In genomic region chr12:15710860-15711510, GRCh38 we compare ENCODE assay signal across 23 cellular contexts.
"Had no signal": no experiment of that assay in that cellular context is flagged by ENCODE, and none has a peak within 500 bp of the region (broad histone marks: within the 10 kb centered on the region; RNA-seq: fewer than 3 reads in every experiment).

No MANE protein-coding gene starts in this region.

- H3K36me3 ChIP-seq: brain microvascular endothelial cell, heart left ventricle, tibial nerve, uterus had no signal

- ATAC-seq: heart left ventricle, left ventricle myocardium superior had no signal

- DNase-seq: activated CD4-positive, alpha-beta T cell treated with anti-CD3 and anti-CD28 coated beads, Interleukin-2, amount 50 U/mL, for 1 hour; activated CD4-positive, CD25-positive, alpha-beta regulatory T cell treated with anti-CD3 and anti-CD28 coated beads, Interleukin-2, amount 50 U/mL, for 72 hours; activated CD8-positive, alpha-beta memory T cell treated with anti-CD3 and anti-CD28 coated beads for 24 hours; activated CD8-positive, alpha-beta memory T cell treated with anti-CD3 and anti-CD28 coated beads, Interleukin-2, amount 50 U/mL, for 48 hours; activated effector memory CD4-positive, alpha-beta T cell treated with anti-CD3 and anti-CD28 coated beads, Interleukin-2, amount 50 U/mL, for 16 hours; activated naive CD4-positive, alpha-beta T cell treated with anti-CD3 and anti-CD28 coated beads, Interleukin-2, amount 50 U/mL, for 16 hours; activated T-cell treated with anti-CD3 and anti-CD28 coated beads, Interleukin-2, amount 50 U/mL, for 48 hours; aorta; brain microvascular endothelial cell; central memory CD4-positive, alpha-beta T cell; erythroblast; foreskin melanocyte; heart left ventricle; left ventricle myocardium superior; mesenchymal stem cell; posterior cingulate gyrus; stimulated activated CD8-positive, alpha-beta memory T cell treated with anti-CD3 and anti-CD28 coated beads, Interleukin-4, amount 100 ng/mL, for 48 hours; stimulated activated naive CD4-positive, alpha-beta T cell; T-helper 2 cell; uterus had no signal

- H3K27me3 ChIP-seq: brain microvascular endothelial cell, heart left ventricle, tibial nerve, uterus had no signal

- H3K27ac ChIP-seq: brain microvascular endothelial cell, coronary artery, heart left ventricle, VCaP had no signal

- H3K4me3 ChIP-seq: uterus had no signal

- H3K9me3 ChIP-seq: heart left ventricle, tibial nerve, uterus had no signal
